In the genomic region with DNA sequence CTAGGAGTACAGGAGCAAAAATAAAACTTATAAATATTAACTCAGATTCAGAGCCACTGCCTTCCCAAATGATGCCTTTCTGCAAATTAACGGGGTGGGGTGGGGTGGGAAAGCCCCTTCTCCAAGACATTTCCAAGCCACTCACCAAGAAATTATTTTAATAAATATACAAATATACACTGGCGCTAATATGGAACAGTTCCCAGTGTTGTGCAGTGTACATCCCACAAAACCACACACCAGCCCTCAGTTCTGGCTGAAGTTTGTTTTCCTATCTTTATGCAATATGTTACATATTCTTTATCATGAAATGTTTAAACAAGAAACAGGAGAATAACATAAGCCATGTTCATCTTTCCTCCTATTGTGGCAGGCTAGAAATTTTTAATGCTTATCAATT, we compare ENCODE assay signal across 17 cellular contexts. TPM values are rescaled to one million over a fixed set of nuclear protein-coding genes. Genes with fewer than 3 reads are reported as not detected.
A peak's percentile ranks its signal among the peaks of the same experiment; 100 is the strongest.
DNase-seq lines count a peak whose midpoint lies in the region; TF ChIP-seq lines count a peak whose summit lies in the region.
"Had no signal": no experiment of that assay in that cellular context is flagged by ENCODE, and none has a peak within 500 bp of the region (broad histone marks: within the 10 kb centered on the region; RNA-seq: fewer than 3 reads in every experiment).

No MANE protein-coding gene starts in this region.

- H3K4me1 ChIP-seq in adipocyte (ENCODE audit: control insufficient read depth, insufficient read depth, low read length): peaks cover 2% of the 10 kb centered on the region
- no peaks in the 10 kb centered on the region for H3K4me1 ChIP-seq in neuronal stem cell (ENCODE audit: control insufficient read depth in 2 of 2, insufficient read depth in 1 of 2, low read depth in 1 of 2, low read length in 2 of 2)
- H3K4me1 ChIP-seq in effector memory CD4-positive, alpha-beta T cell (ENCODE audit: control insufficient read depth, insufficient read depth, low read length, poor library complexity, severe bottlenecking): no peaks in the 10 kb centered on the region
- H3K4me1 ChIP-seq: Caco-2 had no signal

- H2BK5ac ChIP-seq in neuronal stem cell (ENCODE audit: low read length): no peak overlapping the region

- H3K9ac ChIP-seq in adipocyte (ENCODE audit: low read length) (no peak overlapping the region), neuronal stem cell (ENCODE audit: low read depth, low read length, poor library complexity) (no peak overlapping the region)

- no peak overlapping the region for H3K4me3 ChIP-seq in adipocyte (ENCODE audit: low read length)
- peak overlapping the region in 5 of 59 donors; percentile 1 to 47 (median 33) for H3K4me3 ChIP-seq in dorsolateral prefrontal cortex
- no peak overlapping the region for H3K4me3 ChIP-seq in neuronal stem cell (ENCODE audit: low read length in 2 of 2)
- no peak overlapping the region for H3K4me3 ChIP-seq in effector memory CD4-positive, alpha-beta T cell (ENCODE audit: insufficient read depth, low read depth, low read length, poor library complexity, severe bottlenecking)
- H3K4me3 ChIP-seq: A549 had no signal

- no peak overlapping the region for H4K8ac ChIP-seq in neuronal stem cell (ENCODE audit: low read depth, low read length)

- no peaks in the 10 kb centered on the region for H3K27me3 ChIP-seq in adipocyte (replicated peaks; ENCODE audit: control insufficient read depth, insufficient read depth, low read length)
- peaks cover 0 to 15% (median 0%) of the 10 kb centered on the region in 45 donors for H3K27me3 ChIP-seq in dorsolateral prefrontal cortex
- peaks cover 0 to 3% (median 0%) of the 10 kb centered on the region in 3 experiments for H3K27me3 ChIP-seq in neuronal stem cell (ENCODE audit: control insufficient read depth in 3 of 3, insufficient read depth in 3 of 3, low read depth in 1 of 3, low read length in 3 of 3)
- H3K27me3 ChIP-seq in effector memory CD4-positive, alpha-beta T cell (replicated peaks; ENCODE audit: control insufficient read depth, insufficient read depth, low read length, poor library complexity, severe bottlenecking): no peaks in the 10 kb centered on the region

- H2AFZ ChIP-seq in neuronal stem cell (ENCODE audit: low read length): peak overlapping the region; percentile 81

- no peak overlapping the region for H3K14ac ChIP-seq in neuronal stem cell (ENCODE audit: low read length)

- H2BK120ac ChIP-seq in neuronal stem cell (ENCODE audit: low read depth, low read length): no peak overlapping the region

- peak overlapping the region in 35 of 59 donors; percentile 1 to 91 (median 73) for H3K27ac ChIP-seq in dorsolateral prefrontal cortex
- no peak overlapping the region for H3K27ac ChIP-seq in neuronal stem cell (replicated peaks; ENCODE audit: low read length)
- H3K27ac ChIP-seq in effector memory CD4-positive, alpha-beta T cell (ENCODE audit: insufficient read depth, low read length, poor library complexity, severe bottlenecking): no peak overlapping the region
- H3K27ac ChIP-seq: 22Rv1, A549, C4-2B had no signal

- no peak overlapping the region for H4K91ac ChIP-seq in neuronal stem cell (ENCODE audit: low read depth, low read length, poor library complexity)

- no peaks in the 10 kb centered on the region for H3K79me1 ChIP-seq in neuronal stem cell (ENCODE audit: low read depth, low read length)

- no peak overlapping the region for H2BK12ac ChIP-seq in neuronal stem cell (ENCODE audit: low read length)

- no peak for TF ChIP-seq CTCF in dorsolateral prefrontal cortex (IDR thresholded peaks at IDR 0.05 in 54 of 56, conservative IDR thresholded peaks at IDR 0.05 in 2 of 56; ENCODE audit: low read depth in 1 of 56, partially characterized antibody in 56 of 56)

- no peak overlapping the region for H2BK15ac ChIP-seq in neuronal stem cell (ENCODE audit: low read length)

- H3K9me3 ChIP-seq in adipocyte (ENCODE audit: control insufficient read depth, low read length) (no peaks in the 10 kb centered on the region), neuronal stem cell (replicated peaks in 1 of 2; ENCODE audit: control insufficient read depth in 2 of 2, insufficient read depth in 1 of 2, low read depth in 1 of 2, low read length in 2 of 2) (no peaks in the 10 kb centered on the region)
- H3K9me3 ChIP-seq in effector memory CD4-positive, alpha-beta T cell (ENCODE audit: control insufficient read depth, low read length): no peaks in the 10 kb centered on the region
- H3K9me3 ChIP-seq: A549, Caco-2 had no signal

- H3K18ac ChIP-seq in neuronal stem cell (ENCODE audit: low read length): no peak overlapping the region

- WGBS in neuronal stem cell (ENCODE audit: extremely low coverage in 2 of 2, insufficient read length in 2 of 2, insufficient replicate concordance in 1 of 2), 2 donors: no CpG with 5 or more reads among the region's 2 CpGs

- no peak overlapping the region for H2AK5ac ChIP-seq in neuronal stem cell (ENCODE audit: low read depth, low read length)

- intact Hi-C loops in dorsolateral prefrontal cortex (cut with DNase I): no loop called here
- intact Hi-C loops in posterior vena cava (cut with DNase I): no loop called here

- no peak overlapping the region for H3K4ac ChIP-seq in neuronal stem cell (ENCODE audit: low read length)

- H3K36me3 ChIP-seq in adipocyte (ENCODE audit: control insufficient read depth, insufficient read depth, low read length, severe bottlenecking) (no peaks in the 10 kb centered on the region), neuronal stem cell (replicated peaks in 1 of 2; ENCODE audit: control insufficient read depth in 2 of 2, insufficient read depth in 2 of 2, low read length in 2 of 2) (no peaks in the 10 kb centered on the region)
- H3K36me3 ChIP-seq in effector memory CD4-positive, alpha-beta T cell (ENCODE audit: control insufficient read depth, insufficient read depth, low read length): no peaks in the 10 kb centered on the region

- no peak overlapping the region for H3K4me2 ChIP-seq in neuronal stem cell (ENCODE audit: insufficient read depth, low read length, poor library complexity, severe bottlenecking)
- H3K4me2 ChIP-seq: A549 had no signal

- H3K23ac ChIP-seq in neuronal stem cell (ENCODE audit: low read depth, low read length, poor library complexity): no peak overlapping the region

- DNase-seq in EH (ENCODE audit: low read depth) (peak; percentile 24), adipocyte (ENCODE audit: low read depth) (peak; percentile 13), dorsolateral prefrontal cortex (no peak), neuronal stem cell (ENCODE audit: low spot score) (no peak), posterior vena cava (ENCODE audit: low spot score) (no peak)
- DNase-seq in effector memory CD4-positive, alpha-beta T cell: no peak
- no peak for DNase-seq in effector CD4-positive, alpha-beta T cell
- DNase-seq: AML-193; Caco-2; CD4-positive, alpha-beta T cell; GF-D8; GOT3; H7; HFFc6 had no signal

RNA-seq across cellular contexts. Expression of a gene that starts 53.0 kb away (rescaled TPM):
- total RNA-seq in dorsolateral prefrontal cortex (10 to 100 TPM; 10.1 to 70.8 (median 37.8) TPM), posterior vena cava (100 to 1,000 TPM in 1 of 2 donors, 10 to 100 TPM in 1; 70.5 to 106 TPM)
- polyA plus RNA-seq in neuronal stem cell (2013, experiment 1 of 2): 20.6 TPM
- polyA plus RNA-seq in neuronal stem cell (2013, experiment 2 of 2): 19.6 TPM

Comparison
In these comparisons a context has a peak if more than half of its experiments do, and no peak if none do; other contexts are left out.
1. DNase-seq: peak in EH (single experiment) and adipocyte (single experiment); none in dorsolateral prefrontal cortex (0 of 10), neuronal stem cell (single experiment), posterior vena cava (single experiment), effector memory CD4-positive, alpha-beta T cell (0 of 3) and effector CD4-positive, alpha-beta T cell (single experiment).
2. H3K27ac ChIP-seq: peak in dorsolateral prefrontal cortex (35 of 59); none in neuronal stem cell (single experiment) and effector memory CD4-positive, alpha-beta T cell (single experiment).